Comparison of ENCODE assay signal across 1 cellular context in the genomic region with DNA sequence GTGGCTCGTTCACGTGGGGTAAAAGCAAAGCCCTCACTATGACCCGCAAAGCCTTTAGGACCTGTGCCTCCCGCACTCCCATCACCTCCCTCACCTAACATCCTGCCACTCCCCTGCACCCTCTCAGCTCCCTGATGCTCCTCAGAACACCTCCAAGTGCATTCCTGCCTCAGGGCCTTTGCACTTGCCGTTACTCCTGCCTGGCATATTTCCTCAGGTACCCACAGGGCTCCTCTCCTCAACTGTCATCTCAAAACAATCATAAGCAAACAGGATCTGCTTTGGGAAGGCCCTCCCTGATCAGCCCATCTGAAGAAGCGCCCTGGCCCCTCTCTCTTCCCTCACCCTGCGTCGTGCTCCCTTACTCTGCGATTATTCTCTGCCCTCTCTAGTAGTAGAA.
TF ChIP-seq lines count a peak whose summit lies in the region.

No MANE protein-coding gene starts in this region.

TF ChIP-seq in HepG2, 621 proteins besides CTCF, POLR2A, EP300 and RAD21:
- 0 out of 2 replicates have a peak, but pooled peaks have one; percentile 33 for TF ChIP-seq BRD4 (CRISPR knock-in tag; IDR thresholded peaks at IDR 0.05)
- no peak for TF ChIP-seq ZBTB7B (CRISPR knock-in tag; IDR thresholded peaks at IDR 0.05)
- peak; percentile 93 for TF ChIP-seq ZMYM3 (CRISPR knock-in tag; IDR thresholded peaks at IDR 0.05)
- no peak for TF ChIP-seq ZNF605 (CRISPR knock-in tag; IDR thresholded peaks at IDR 0.05)
- TF ChIP-seq ADNP (CRISPR knock-in tag; IDR thresholded peaks at IDR 0.05) = 0 out of 2 replicates have a peak, but pooled peaks have one; percentile 44
- 0 out of 2 replicates have a peak, but pooled peaks have one; percentile 24 for TF ChIP-seq MYC (CRISPR knock-in tag; IDR thresholded peaks at IDR 0.05; ENCODE audit: borderline replicate concordance)
- TF ChIP-seq ZEB1 (IDR thresholded peaks at IDR 0.05; ENCODE audit: insufficient replicate concordance, low read depth) = no peak
- peak; percentile 36; the same call in 1 of the 2 replicates for TF ChIP-seq ZNF563 (CRISPR knock-in tag; IDR thresholded peaks at IDR 0.05)
- TF ChIP-seq GATA4 (IDR thresholded peaks at IDR 0.05; ENCODE audit: borderline replicate concordance, low read depth) = no peak
- no peak for TF ChIP-seq NFKB2 (CRISPR knock-in tag; IDR thresholded peaks at IDR 0.05; ENCODE audit: borderline replicate concordance)
